17 cellular contexts compared by ENCODE assay signal in the genomic region with DNA sequence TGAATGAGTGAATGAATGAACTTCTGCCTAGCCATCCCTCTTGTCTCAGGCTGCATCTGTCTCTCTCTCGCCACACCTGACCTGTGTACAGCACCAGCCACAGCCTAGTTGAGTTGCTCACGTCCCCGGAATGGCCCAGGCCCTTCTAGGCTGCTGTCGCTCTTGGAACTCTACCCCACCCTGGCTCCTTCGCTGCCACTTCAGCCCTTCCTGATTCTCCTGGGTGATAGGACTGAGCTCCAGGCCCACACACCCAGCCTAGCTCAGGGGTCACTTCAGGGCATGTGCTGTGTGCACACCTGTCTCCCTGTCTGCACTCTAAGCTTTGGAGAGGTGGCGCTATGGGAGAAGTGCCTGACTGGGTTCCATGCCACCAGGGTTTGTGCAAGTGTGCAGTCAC.
DNase-seq lines count a peak whose midpoint lies in the region; ATAC-seq, FAIRE-seq and TF ChIP-seq lines count a peak whose summit lies in the region.
"Had no signal": no experiment of that assay in that cellular context is flagged by ENCODE, and none has a peak within 500 bp of the region (broad histone marks: within the 10 kb centered on the region; RNA-seq: fewer than 3 reads in every experiment).

No MANE protein-coding gene starts in this region.

- H3K36me3 ChIP-seq in right atrium auricular region (no peaks in the 10 kb centered on the region), kidney (ENCODE audit: control insufficient read depth in 1 of 2, insufficient read depth in 2 of 2, low read length in 2 of 2) (no peaks in the 10 kb centered on the region)

- no peaks in the 10 kb centered on the region for H3K9me3 ChIP-seq in right atrium auricular region
- H3K9me3 ChIP-seq in kidney (ENCODE audit: control insufficient read depth in 1 of 2, low read length in 2 of 2), result no peaks in the 10 kb centered on the region
- H3K9me3 ChIP-seq: SK-N-SH had no signal

- H3K9ac ChIP-seq in kidney (ENCODE audit: low read length in 2 of 2), result no peak overlapping the region
- H3K9ac ChIP-seq: SK-N-SH had no signal

- no peaks in the 10 kb centered on the region for H3K27me3 ChIP-seq in right atrium auricular region

- H3K4me3 ChIP-seq in right atrium auricular region (no peak overlapping the region), kidney (ENCODE audit: low read length in 2 of 2) (no peak overlapping the region)

- no peak for FAIRE-seq in kidney (lab: Jason Lieb, UNC)
- FAIRE-seq: H54, HepG2 had no signal

- intact Hi-C loops in left ventricle myocardium superior (cut with micrococcal nuclease) (no loop called here), kidney (cut with DNase I) (no loop called here)

- ATAC-seq in left ventricle myocardium superior, result no peak
- no peak for ATAC-seq in GM21786 (IDR thresholded peaks at IDR 0.05; ENCODE audit: unreplicated experiment)
- ATAC-seq: HepG2, PC-3 had no signal

- no peak overlapping the region for H3K27ac ChIP-seq in right atrium auricular region
- no peak overlapping the region for H3K27ac ChIP-seq in kidney (ENCODE audit: low read depth in 2 of 2, low read length in 2 of 2)

- DNase-seq in left ventricle myocardium superior, result peak; percentile 15
- DNase-seq in right atrium auricular region (ENCODE audit: low spot score), result no peak
- peak; percentile 39 for DNase-seq in NCI-H2196 treated with DMSO at 0.1 percent for 48 hours (lab: John Stamatoyannopoulos, UW; ENCODE audit: unreplicated experiment)
- peak; percentile 54 for DNase-seq in kidney
- no peak for DNase-seq in RPMI8226
- DNase-seq in NCI-H2081 (lab: John Stamatoyannopoulos, UW), result no peak
- DNase-seq: CD4-positive, alpha-beta T cell; Karpas-422; MM.1S; NCI-H2081 treated with DMSO at 0.1 percent for 48 hours; NCI-H446 treated with DMSO at 0.1 percent for 48 hours; PC-3; SK-N-SH; T-helper 1 cell had no signal

- TF ChIP-seq CTCF in right atrium auricular region (IDR thresholded peaks at IDR 0.05) (no peak), kidney (IDR thresholded peaks at IDR 0.05; ENCODE audit: borderline replicate concordance, extremely low read depth, insufficient read depth) (no peak)

- no peaks in the 10 kb centered on the region for H3K4me1 ChIP-seq in right atrium auricular region
- no peaks in the 10 kb centered on the region for H3K4me1 ChIP-seq in kidney (ENCODE audit: control insufficient read depth in 1 of 2, insufficient read depth in 1 of 2, low read depth in 1 of 2, low read length in 2 of 2)

Comparison
In these comparisons a context has a peak if more than half of its experiments do, and no peak if none do; other contexts are left out.
1. DNase-seq: peak in left ventricle myocardium superior (single experiment), NCI-H2196 treated with DMSO at 0.1 percent for 48 hours (single experiment) and kidney (single experiment); none in right atrium auricular region (single experiment), RPMI8226 (single experiment) and NCI-H2081 (0 of 2).